ENCODE assay signal across 21 cellular contexts in the genomic region with DNA sequence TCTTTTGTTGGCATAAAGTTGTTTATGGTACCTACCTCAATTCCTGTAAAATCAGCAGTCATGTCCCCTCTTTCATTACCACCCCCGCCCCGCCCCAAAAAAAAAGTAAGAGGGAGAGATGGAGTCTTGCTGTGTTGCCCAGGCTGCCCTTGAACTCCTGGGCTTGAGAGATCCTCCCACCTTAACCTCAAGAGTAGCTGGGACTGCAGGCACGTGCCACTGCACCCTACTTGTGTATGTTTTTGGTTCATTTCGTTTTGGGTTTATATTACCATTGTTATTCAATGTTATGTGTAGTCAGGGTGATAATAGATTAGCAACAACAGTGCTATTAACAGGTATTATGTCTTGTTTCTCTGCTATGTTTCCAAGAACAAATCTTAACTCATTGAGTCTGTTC.
"Had no signal": no experiment of that assay in that cellular context is flagged by ENCODE, and none has a peak within 500 bp of the region (broad histone marks: within the 10 kb centered on the region; RNA-seq: fewer than 3 reads in every experiment).

No MANE protein-coding gene starts in this region.

- H3K27me3 Mint-ChIP-seq: naive B cell had no signal

- H3K4me3 ChIP-seq: coronary artery, esophagus squamous epithelium, lung, neural progenitor cell, ovary, right atrium auricular region, stomach, thoracic aorta, transverse colon had no signal

- H3K27ac ChIP-seq: coronary artery, epithelial cell of prostate, esophagus squamous epithelium, neural progenitor cell, ovary, right atrium auricular region, stomach, thoracic aorta, transverse colon had no signal

- H3K36me3 ChIP-seq: esophagus squamous epithelium, neural progenitor cell, ovary, right atrium auricular region, stomach, thoracic aorta, transverse colon had no signal

- H3K9me3 ChIP-seq: esophagus squamous epithelium, ovary, right atrium auricular region, stomach, thoracic aorta, transverse colon had no signal

- DNase-seq: effector CD8-positive, alpha-beta T cell; esophagus squamous epithelium; foreskin fibroblast; left ventricle myocardium superior; mesenchymal stem cell; naive B cell; nucleus accumbens; ovary; small intestine; stimulated activated CD4-positive, alpha-beta T cell treated with anti-CD3 and anti-CD28 coated beads, Interleukin-12 subunit alpha, Interleukin-12 subunit beta, amount 100 ng/mL, for 4 hours; stimulated activated naive CD4-positive, alpha-beta T cell; stomach; substantia nigra; transverse colon had no signal

- H3K4me1 ChIP-seq: transverse colon had no signal

- H3K4me1 Mint-ChIP-seq: neural progenitor cell had no signal

- H3K9me3 Mint-ChIP-seq: immature natural killer cell, naive B cell had no signal

- H3K27me3 ChIP-seq: esophagus squamous epithelium, neural progenitor cell, ovary, right atrium auricular region, stomach, transverse colon had no signal

- ATAC-seq: left ventricle myocardium superior had no signal

- H3K4me3 Mint-ChIP-seq: immature natural killer cell, naive B cell, neural progenitor cell had no signal

- H3K27ac Mint-ChIP-seq: naive B cell, neural progenitor cell had no signal
